21 cellular contexts compared by ENCODE assay signal in genomic region chr11:44773351-44773965, GRCh38. TPM values are rescaled to one million over a fixed set of nuclear protein-coding genes. Genes with fewer than 3 reads are reported as not detected.
DNase-seq lines count a peak whose midpoint lies in the region; ATAC-seq and TF ChIP-seq lines count a peak whose summit lies in the region.
"Had no signal": no experiment of that assay in that cellular context is flagged by ENCODE, and none has a peak within 500 bp of the region (broad histone marks: within the 10 kb centered on the region; RNA-seq: fewer than 3 reads in every experiment).

No MANE protein-coding gene starts in this region.

- in situ Hi-C loops in GM13976 (cut with MboI; ENCODE audit: low sequenced_read_pairs, unreplicated experiment): loop anchor here (10.0 kb wide), 1 partner anchor 149 kb away; no protein-coding TSS in a partner anchor

- intact Hi-C loops in A673 (cut with micrococcal nuclease; ENCODE audit: unreplicated experiment) (no loop called here), heart right ventricle (cut with DNase I) (loop anchor here in 3 of 10 donors (5.0 to 10.0 kb wide), 2 partner anchors 46 to 49 kb away; partner anchors contain the start of gene TSPAN18 (in 3 of the 3))

- no peak overlapping the region for H2BK120ac ChIP-seq in neuronal stem cell (ENCODE audit: low read depth, low read length)

- H3K27me3 ChIP-seq in A673 (replicated peaks; ENCODE audit: insufficient read depth, low read depth, low read length, poor library complexity) (no peaks in the 10 kb centered on the region), SJCRH30 (no peaks in the 10 kb centered on the region), heart right ventricle (no peaks in the 10 kb centered on the region), neuronal stem cell (ENCODE audit: control insufficient read depth in 3 of 3, insufficient read depth in 3 of 3, low read depth in 1 of 3, low read length in 3 of 3) (no peaks in the 10 kb centered on the region)
- H3K27me3 ChIP-seq: breast epithelium, tibial artery had no signal

- no peak overlapping the region for H3K14ac ChIP-seq in neuronal stem cell (ENCODE audit: low read length)

- peak in 4 of 8 donors; percentile 6 to 27 (median 20) for ATAC-seq in heart right ventricle
- no peak for ATAC-seq in HG02571 (IDR thresholded peaks at IDR 0.05; ENCODE audit: unreplicated experiment)
- ATAC-seq in HG03439 (IDR thresholded peaks at IDR 0.05; ENCODE audit: unreplicated experiment): no peak
- ATAC-seq: activated T-cell treated with anti-CD3 and anti-CD28 coated beads, Interleukin-2, amount 50 U/mL, for 4 hours had no signal

- H2BK12ac ChIP-seq in neuronal stem cell (ENCODE audit: low read length): no peak overlapping the region

- H4K91ac ChIP-seq in neuronal stem cell (ENCODE audit: low read depth, low read length, poor library complexity): no peak overlapping the region

- H3K79me1 ChIP-seq in neuronal stem cell (ENCODE audit: low read depth, low read length): peaks cover under 1% of the 10 kb centered on the region

- peaks cover 1% of the 10 kb centered on the region for H3K9me3 ChIP-seq in A673 (ENCODE audit: low read depth, low read length, poor library complexity, severe bottlenecking)
- H3K9me3 ChIP-seq in SJCRH30 (replicated peaks): no peaks in the 10 kb centered on the region
- H3K9me3 ChIP-seq in heart right ventricle: peaks cover 0 to 2% (median 0%) of the 10 kb centered on the region in 11 donors
- peaks cover 0 to 2% of the 10 kb centered on the region in 2 donors for H3K9me3 ChIP-seq in neuronal stem cell (replicated peaks in 1 of 2; ENCODE audit: control insufficient read depth in 2 of 2, insufficient read depth in 1 of 2, low read depth in 1 of 2, low read length in 2 of 2)
- H3K9me3 ChIP-seq: A549, breast epithelium, tibial artery had no signal

- H3K23ac ChIP-seq in neuronal stem cell (ENCODE audit: low read depth, low read length, poor library complexity): no peak overlapping the region

- H2AFZ ChIP-seq in neuronal stem cell (ENCODE audit: low read length): no peak overlapping the region
- H2AFZ ChIP-seq: parathyroid adenoma had no signal

- no peak overlapping the region for H4K8ac ChIP-seq in neuronal stem cell (ENCODE audit: low read depth, low read length)

- no peak for DNase-seq in A673 (ENCODE audit: low spot score)
- DNase-seq in SJCRH30: no peak
- no peak for DNase-seq in heart right ventricle
- DNase-seq in neuronal stem cell (ENCODE audit: low spot score): no peak
- DNase-seq in GM13976 (ENCODE audit: low spot score): no peak
- no peak for DNase-seq in NCI-H524 treated with DMSO at 0.1 percent for 48 hours (lab: John Stamatoyannopoulos, UW)
- DNase-seq: activated CD4-positive, alpha-beta T cell treated with anti-CD3 and anti-CD28 coated beads, Interleukin-2, amount 50 U/mL, for 48 hours; activated T-cell treated with anti-CD3 and anti-CD28 coated beads, Interleukin-2, amount 50 U/mL, for 4 hours; CD4-positive, CD25-positive, alpha-beta regulatory T cell; DMS153; hippocampal formation; NCI-H1417 treated with DMSO at 0.1 percent for 48 hours; RPMI8226; tibial artery had no signal

- 43 to 46% methylated on average over 9 of the region's 9 CpGs for WGBS in heart right ventricle, 2 donors
- no CpG with 5 or more reads among the region's 9 CpGs for WGBS in neuronal stem cell (ENCODE audit: extremely low coverage in 2 of 2, insufficient read length in 2 of 2, insufficient replicate concordance in 1 of 2), 2 donors

- H3K4ac ChIP-seq in neuronal stem cell (ENCODE audit: low read length): peak overlapping the region; percentile 17

- H3K27ac ChIP-seq in A673 (ENCODE audit: low read depth, low read length, poor library complexity, severe bottlenecking): peak overlapping the region; percentile 0
- peak overlapping the region; percentile 22 for H3K27ac ChIP-seq in SJCRH30
- H3K27ac ChIP-seq in heart right ventricle: peak overlapping the region; percentile 64 to 89 (median 82)
- H3K27ac ChIP-seq in neuronal stem cell (replicated peaks; ENCODE audit: low read length): no peak overlapping the region
- H3K27ac ChIP-seq: A549, breast epithelium, parathyroid adenoma, tibial artery had no signal

- CTCF ChIA-PET in A673 (lab: Charles Lee): interaction anchor here (0.8 to 1.5 kb wide), 3 partner anchors 12 to 50 kb away, joined by 3 to 5 read pairs (median 3); no protein-coding TSS in a partner anchor

- TF ChIP-seq CTCF in A673 (conservative IDR thresholded peaks at IDR 0.05; ENCODE audit: low read depth, low read length): no peak
- TF ChIP-seq CTCF in heart right ventricle (IDR thresholded peaks at IDR 0.05): no peak
- no peak for TF ChIP-seq CTCF in GM13976 (IDR thresholded peaks at IDR 0.05; ENCODE audit: borderline replicate concordance, control extremely low read depth, extremely low read depth, insufficient read depth, missing control alignments)

- H3K4me1 ChIP-seq in A673 (ENCODE audit: insufficient read depth, low read length, poor library complexity, severe bottlenecking) (peaks cover 61% of the 10 kb centered on the region), SJCRH30 (peaks cover 29% of the 10 kb centered on the region), heart right ventricle (peaks cover 26 to 90% (median 75%) of the 10 kb centered on the region in 9 donors), neuronal stem cell (ENCODE audit: control insufficient read depth in 2 of 2, insufficient read depth in 1 of 2, low read depth in 1 of 2, low read length in 2 of 2) (peaks cover 4 to 13% of the 10 kb centered on the region in 2 donors)
- H3K4me1 ChIP-seq: breast epithelium, parathyroid adenoma had no signal

- BruUV-seq in A673 (replicated peaks; lab: Mats Ljungman, UMichigan): no TSS peak

- no peak overlapping the region for H2AK5ac ChIP-seq in neuronal stem cell (ENCODE audit: low read depth, low read length)

- H3K4me3 ChIP-seq in A673 (ENCODE audit: low read depth, low read length, poor library complexity, severe bottlenecking) (no peak overlapping the region), SJCRH30 (no peak overlapping the region), heart right ventricle (no peak overlapping the region), neuronal stem cell (ENCODE audit: low read length in 2 of 2) (no peak overlapping the region)
- H3K4me3 ChIP-seq: A549, breast epithelium, tibial artery had no signal

- no peak overlapping the region for H2BK5ac ChIP-seq in neuronal stem cell (ENCODE audit: low read length)

- H3K36me3 ChIP-seq in A673 (ENCODE audit: insufficient read depth, low read length, poor library complexity, severe bottlenecking) (no peaks in the 10 kb centered on the region), SJCRH30 (peaks cover 6% of the 10 kb centered on the region), heart right ventricle (peaks cover 0 to under 1% (median 0%) of the 10 kb centered on the region in 9 donors), neuronal stem cell (replicated peaks in 1 of 2; ENCODE audit: control insufficient read depth in 2 of 2, insufficient read depth in 2 of 2, low read length in 2 of 2) (peaks cover 7 to 21% of the 10 kb centered on the region in 2 donors)
- H3K36me3 ChIP-seq: breast epithelium, tibial artery had no signal

- no peak overlapping the region for H3K9ac ChIP-seq in neuronal stem cell (ENCODE audit: low read depth, low read length, poor library complexity)
- H3K9ac ChIP-seq: parathyroid adenoma had no signal

- no peak overlapping the region for H3K4me2 ChIP-seq in neuronal stem cell (ENCODE audit: insufficient read depth, low read length, poor library complexity, severe bottlenecking)
- H3K4me2 ChIP-seq: A549 had no signal

- H3K18ac ChIP-seq in neuronal stem cell (ENCODE audit: low read length): no peak overlapping the region

- no peak overlapping the region for H2BK15ac ChIP-seq in neuronal stem cell (ENCODE audit: low read length)

- POLR2A ChIA-PET in A673 (lab: Charles Lee; ENCODE audit: low non-redundant PET): interaction anchor here (0.6 to 1.0 kb wide), 2 partner anchors 8 to 12 kb away, joined by 3 read pairs; no protein-coding TSS in a partner anchor

RNA-seq across cellular contexts. Expression of gene TSPAN18, which starts 46.7 kb away (rescaled TPM):
- total RNA-seq in A673 (2021): 2.8 and 5.8 TPM in 2 replicates
- total RNA-seq in SJCRH30 (2014; rRNA removed; shearing (Covaris generic)): 28.6 and 31.5 TPM in 2 replicates
- 100 to 1,000 TPM in 4 of 10 donors, 10 to 100 TPM in 6; 74.2 to 140 (median 95.2) TPM for total RNA-seq in heart right ventricle
- 10 to 100 TPM; 37.7 to 42.6 TPM for polyA plus RNA-seq in heart right ventricle
- 144 TPM for polyA plus RNA-seq in neuronal stem cell (2013, experiment 1 of 2)
- 146 TPM for polyA plus RNA-seq in neuronal stem cell (2013, experiment 2 of 2)
- total RNA-seq: fibroblast of lung, HT1080 had no signal
